In genomic region chr1:38000233-38000528, GRCh38 we compare ENCODE assay signal across 1 cellular context.
TF ChIP-seq lines count a peak whose summit lies in the region.

No MANE protein-coding gene starts in this region.

TF ChIP-seq in endothelial cell of umbilical vein, 7 proteins besides CTCF, POLR2A, EP300 and RAD21:
- TF ChIP-seq EZH2 (IDR thresholded peaks at IDR 0.05; ENCODE audit: borderline replicate concordance, low read depth, low read length, severe bottlenecking) (no peak), FOS (IDR thresholded peaks at IDR 0.05; ENCODE audit: borderline replicate concordance, insufficient read depth, low read length) (no peak), GATA2 (IDR thresholded peaks at IDR 0.05; ENCODE audit: insufficient read depth, insufficient read length, low read depth, low read length) (no peak), POLR2AphosphoS5 (IDR thresholded peaks at IDR 0.05; ENCODE audit: insufficient read depth, low read depth, low read length) (no peak), JUN (IDR thresholded peaks at IDR 0.05; ENCODE audit: borderline replicate concordance, insufficient read depth, insufficient read length, low read depth) (no peak), MYC (IDR thresholded peaks at IDR 0.05; ENCODE audit: low read depth, low read length) (no peak)
- TF ChIP-seq, protein P1, sequence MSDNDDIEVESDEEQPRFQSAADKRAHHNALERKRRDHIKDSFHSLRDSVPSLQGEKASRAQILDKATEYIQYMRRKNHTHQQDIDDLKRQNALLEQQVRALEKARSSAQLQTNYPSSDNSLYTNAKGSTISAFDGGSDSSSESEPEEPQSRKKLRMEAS (IDR thresholded peaks at IDR 0.05; ENCODE audit: insufficient read depth, insufficient read length) = no peak
